1 cellular context compared by ENCODE assay signal in genomic region chr17:48724241-48725004, GRCh38.
A peak's percentile ranks its signal among the peaks of the same experiment; 100 is the strongest.
TF ChIP-seq lines count a peak whose summit lies in the region.

No MANE protein-coding gene starts in this region.

TF ChIP-seq in HepG2, 621 proteins besides CTCF, POLR2A, EP300 and RAD21 (continued from another document):
- TF ChIP-seq TRAFD1 (CRISPR knock-in tag; IDR thresholded peaks at IDR 0.05; ENCODE audit: borderline replicate concordance) (0 out of 2 replicates have a peak, but pooled peaks have one; percentile 36), MTF2 (CRISPR knock-in tag; IDR thresholded peaks at IDR 0.05; ENCODE audit: borderline replicate concordance) (0 out of 2 replicates have a peak, but pooled peaks have one; percentile 19), STAG1 (CRISPR knock-in tag; IDR thresholded peaks at IDR 0.05) (peak; percentile 90), TRIM22 (IDR thresholded peaks at IDR 0.05) (no peak), ZZZ3 (CRISPR knock-in tag; IDR thresholded peaks at IDR 0.05; ENCODE audit: borderline replicate concordance) (no peak), FOXA1 (IDR thresholded peaks at IDR 0.05) (no peak), FOXA1 (CRISPR knock-in tag; IDR thresholded peaks at IDR 0.05) (no peak), REPIN1 (CRISPR knock-in tag; IDR thresholded peaks at IDR 0.05; ENCODE audit: borderline replicate concordance, low read depth) (0 out of 2 replicates have a peak, but pooled peaks have one; percentile 31), ISX (CRISPR knock-in tag; conservative IDR thresholded peaks at IDR 0.05) (no peak), KAT2B (IDR thresholded peaks at IDR 0.05; ENCODE audit: borderline replicate concordance, low read depth, low read length) (no peak), ARHGAP35 (CRISPR knock-in tag; IDR thresholded peaks at IDR 0.05; ENCODE audit: borderline replicate concordance) (no peak), MBNL3 (CRISPR knock-in tag; conservative IDR thresholded peaks at IDR 0.05) (no peak), NR0B2 (CRISPR knock-in tag; IDR thresholded peaks at IDR 0.05) (no peak), ZNF160 (CRISPR knock-in tag; IDR thresholded peaks at IDR 0.05) (no peak), NR2F6 (IDR thresholded peaks at IDR 0.05) (no peak), NR2F6 (CRISPR knock-in tag; IDR thresholded peaks at IDR 0.05) (no peak), KLF13 (CRISPR knock-in tag; IDR thresholded peaks at IDR 0.05) (no peak), TRIM24 (CRISPR knock-in tag; IDR thresholded peaks at IDR 0.05) (no peak), ZNF501 (CRISPR knock-in tag; IDR thresholded peaks at IDR 0.05) (0 out of 2 replicates have a peak, but pooled peaks have one; percentile 12), ZBTB38 (CRISPR knock-in tag; IDR thresholded peaks at IDR 0.05) (no peak), SPEN (CRISPR knock-in tag; IDR thresholded peaks at IDR 0.05; ENCODE audit: low read depth) (no peak), MTA1 (CRISPR knock-in tag; IDR thresholded peaks at IDR 0.05; ENCODE audit: borderline replicate concordance) (no peak), THAP11 (CRISPR knock-in tag; IDR thresholded peaks at IDR 0.05) (no peak), ZNF207 (IDR thresholded peaks at IDR 0.05; ENCODE audit: borderline replicate concordance) (no peak), SP140L (CRISPR knock-in tag; IDR thresholded peaks at IDR 0.05; ENCODE audit: borderline replicate concordance) (no peak), ZFX (CRISPR knock-in tag; IDR thresholded peaks at IDR 0.05; ENCODE audit: low read depth) (peak; percentile 20; the same call in 1 of the 2 replicates), SUZ12 (IDR thresholded peaks at IDR 0.05; ENCODE audit: low read depth, low read length) (peak; percentile 5; the same call in 1 of the 2 replicates), MIXL1 (CRISPR knock-in tag; IDR thresholded peaks at IDR 0.05) (0 out of 2 replicates have a peak, but pooled peaks have one; percentile 18), ERF (CRISPR knock-in tag; IDR thresholded peaks at IDR 0.05) (0 out of 2 replicates have a peak, but pooled peaks have one; percentile 30), ELK4 (CRISPR knock-in tag; IDR thresholded peaks at IDR 0.05; ENCODE audit: borderline replicate concordance) (no peak), GLI4 (CRISPR knock-in tag; IDR thresholded peaks at IDR 0.05; ENCODE audit: borderline replicate concordance) (no peak), ZNF280D (CRISPR knock-in tag; IDR thresholded peaks at IDR 0.05) (no peak), ZNF782 (CRISPR knock-in tag; IDR thresholded peaks at IDR 0.05; ENCODE audit: borderline replicate concordance) (no peak), THYN1 (CRISPR knock-in tag; IDR thresholded peaks at IDR 0.05; ENCODE audit: borderline replicate concordance, low read depth) (no peak), SMC3 (IDR thresholded peaks at IDR 0.05; ENCODE audit: low read length) (peak; percentile 77)
- TF ChIP-seq, protein P1, sequence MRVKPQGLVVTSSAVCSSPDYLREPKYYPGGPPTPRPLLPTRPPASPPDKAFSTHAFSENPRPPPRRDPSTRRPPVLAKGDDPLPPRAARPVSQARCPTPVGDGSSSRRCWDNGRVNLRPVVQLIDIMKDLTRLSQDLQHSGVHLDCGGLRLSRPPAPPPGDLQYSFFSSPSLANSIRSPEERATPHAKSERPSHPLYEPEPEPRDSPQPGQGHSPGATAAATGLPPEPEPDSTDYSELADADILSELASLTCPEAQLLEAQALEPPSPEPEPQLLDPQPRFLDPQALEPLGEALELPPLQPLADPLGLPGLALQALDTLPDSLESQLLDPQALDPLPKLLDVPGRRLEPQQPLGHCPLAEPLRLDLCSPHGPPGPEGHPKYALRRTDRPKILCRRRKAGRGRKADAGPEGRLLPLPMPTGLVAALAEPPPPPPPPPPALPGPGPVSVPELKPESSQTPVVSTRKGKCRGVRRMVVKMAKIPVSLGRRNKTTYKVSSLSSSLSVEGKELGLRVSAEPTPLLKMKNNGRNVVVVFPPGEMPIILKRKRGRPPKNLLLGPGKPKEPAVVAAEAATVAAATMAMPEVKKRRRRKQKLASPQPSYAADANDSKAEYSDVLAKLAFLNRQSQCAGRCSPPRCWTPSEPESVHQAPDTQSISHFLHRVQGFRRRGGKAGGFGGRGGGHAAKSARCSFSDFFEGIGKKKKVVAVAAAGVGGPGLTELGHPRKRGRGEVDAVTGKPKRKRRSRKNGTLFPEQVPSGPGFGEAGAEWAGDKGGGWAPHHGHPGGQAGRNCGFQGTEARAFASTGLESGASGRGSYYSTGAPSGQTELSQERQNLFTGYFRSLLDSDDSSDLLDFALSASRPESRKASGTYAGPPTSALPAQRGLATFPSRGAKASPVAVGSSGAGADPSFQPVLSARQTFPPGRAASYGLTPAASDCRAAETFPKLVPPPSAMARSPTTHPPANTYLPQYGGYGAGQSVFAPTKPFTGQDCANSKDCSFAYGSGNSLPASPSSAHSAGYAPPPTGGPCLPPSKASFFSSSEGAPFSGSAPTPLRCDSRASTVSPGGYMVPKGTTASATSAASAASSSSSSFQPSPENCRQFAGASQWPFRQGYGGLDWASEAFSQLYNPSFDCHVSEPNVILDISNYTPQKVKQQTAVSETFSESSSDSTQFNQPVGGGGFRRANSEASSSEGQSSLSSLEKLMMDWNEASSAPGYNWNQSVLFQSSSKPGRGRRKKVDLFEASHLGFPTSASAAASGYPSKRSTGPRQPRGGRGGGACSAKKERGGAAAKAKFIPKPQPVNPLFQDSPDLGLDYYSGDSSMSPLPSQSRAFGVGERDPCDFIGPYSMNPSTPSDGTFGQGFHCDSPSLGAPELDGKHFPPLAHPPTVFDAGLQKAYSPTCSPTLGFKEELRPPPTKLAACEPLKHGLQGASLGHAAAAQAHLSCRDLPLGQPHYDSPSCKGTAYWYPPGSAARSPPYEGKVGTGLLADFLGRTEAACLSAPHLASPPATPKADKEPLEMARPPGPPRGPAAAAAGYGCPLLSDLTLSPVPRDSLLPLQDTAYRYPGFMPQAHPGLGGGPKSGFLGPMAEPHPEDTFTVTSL (CRISPR knock-in tag; IDR thresholded peaks at IDR 0.05; ENCODE audit: borderline replicate concordance), result 0 out of 2 replicates have a peak, but pooled peaks have one; percentile 35
- TF ChIP-seq, protein P2, sequence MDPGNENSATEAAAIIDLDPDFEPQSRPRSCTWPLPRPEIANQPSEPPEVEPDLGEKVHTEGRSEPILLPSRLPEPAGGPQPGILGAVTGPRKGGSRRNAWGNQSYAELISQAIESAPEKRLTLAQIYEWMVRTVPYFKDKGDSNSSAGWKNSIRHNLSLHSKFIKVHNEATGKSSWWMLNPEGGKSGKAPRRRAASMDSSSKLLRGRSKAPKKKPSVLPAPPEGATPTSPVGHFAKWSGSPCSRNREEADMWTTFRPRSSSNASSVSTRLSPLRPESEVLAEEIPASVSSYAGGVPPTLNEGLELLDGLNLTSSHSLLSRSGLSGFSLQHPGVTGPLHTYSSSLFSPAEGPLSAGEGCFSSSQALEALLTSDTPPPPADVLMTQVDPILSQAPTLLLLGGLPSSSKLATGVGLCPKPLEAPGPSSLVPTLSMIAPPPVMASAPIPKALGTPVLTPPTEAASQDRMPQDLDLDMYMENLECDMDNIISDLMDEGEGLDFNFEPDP (CRISPR knock-in tag; conservative IDR thresholded peaks at IDR 0.05), result no peak
- TF ChIP-seq, protein P3, sequence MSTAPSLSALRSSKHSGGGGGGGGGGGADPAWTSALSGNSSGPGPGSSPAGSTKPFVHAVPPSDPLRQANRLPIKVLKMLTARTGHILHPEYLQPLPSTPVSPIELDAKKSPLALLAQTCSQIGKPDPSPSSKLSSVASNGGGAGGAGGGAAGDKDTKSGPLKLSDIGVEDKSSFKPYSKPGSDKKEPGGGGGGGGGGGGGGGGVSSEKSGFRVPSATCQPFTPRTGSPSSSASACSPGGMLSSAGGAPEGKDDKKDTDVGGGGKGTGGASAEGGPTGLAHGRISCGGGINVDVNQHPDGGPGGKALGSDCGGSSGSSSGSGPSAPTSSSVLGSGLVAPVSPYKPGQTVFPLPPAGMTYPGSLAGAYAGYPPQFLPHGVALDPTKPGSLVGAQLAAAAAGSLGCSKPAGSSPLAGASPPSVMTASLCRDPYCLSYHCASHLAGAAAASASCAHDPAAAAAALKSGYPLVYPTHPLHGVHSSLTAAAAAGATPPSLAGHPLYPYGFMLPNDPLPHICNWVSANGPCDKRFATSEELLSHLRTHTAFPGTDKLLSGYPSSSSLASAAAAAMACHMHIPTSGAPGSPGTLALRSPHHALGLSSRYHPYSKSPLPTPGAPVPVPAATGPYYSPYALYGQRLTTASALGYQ (CRISPR knock-in tag; IDR thresholded peaks at IDR 0.05), result no peak
- TF ChIP-seq, protein P4, sequence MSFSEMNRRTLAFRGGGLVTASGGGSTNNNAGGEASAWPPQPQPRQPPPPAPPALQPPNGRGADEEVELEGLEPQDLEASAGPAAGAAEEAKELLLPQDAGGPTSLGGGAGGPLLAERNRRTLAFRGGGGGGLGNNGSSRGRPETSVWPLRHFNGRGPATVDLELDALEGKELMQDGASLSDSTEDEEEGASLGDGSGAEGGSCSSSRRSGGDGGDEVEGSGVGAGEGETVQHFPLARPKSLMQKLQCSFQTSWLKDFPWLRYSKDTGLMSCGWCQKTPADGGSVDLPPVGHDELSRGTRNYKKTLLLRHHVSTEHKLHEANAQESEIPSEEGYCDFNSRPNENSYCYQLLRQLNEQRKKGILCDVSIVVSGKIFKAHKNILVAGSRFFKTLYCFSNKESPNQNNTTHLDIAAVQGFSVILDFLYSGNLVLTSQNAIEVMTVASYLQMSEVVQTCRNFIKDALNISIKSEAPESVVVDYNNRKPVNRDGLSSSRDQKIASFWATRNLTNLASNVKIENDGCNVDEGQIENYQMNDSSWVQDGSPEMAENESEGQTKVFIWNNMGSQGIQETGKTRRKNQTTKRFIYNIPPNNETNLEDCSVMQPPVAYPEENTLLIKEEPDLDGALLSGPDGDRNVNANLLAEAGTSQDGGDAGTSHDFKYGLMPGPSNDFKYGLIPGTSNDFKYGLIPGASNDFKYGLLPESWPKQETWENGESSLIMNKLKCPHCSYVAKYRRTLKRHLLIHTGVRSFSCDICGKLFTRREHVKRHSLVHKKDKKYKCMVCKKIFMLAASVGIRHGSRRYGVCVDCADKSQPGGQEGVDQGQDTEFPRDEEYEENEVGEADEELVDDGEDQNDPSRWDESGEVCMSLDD (CRISPR knock-in tag; IDR thresholded peaks at IDR 0.05; ENCODE audit: borderline replicate concordance), result no peak
- TF ChIP-seq, protein P5, sequence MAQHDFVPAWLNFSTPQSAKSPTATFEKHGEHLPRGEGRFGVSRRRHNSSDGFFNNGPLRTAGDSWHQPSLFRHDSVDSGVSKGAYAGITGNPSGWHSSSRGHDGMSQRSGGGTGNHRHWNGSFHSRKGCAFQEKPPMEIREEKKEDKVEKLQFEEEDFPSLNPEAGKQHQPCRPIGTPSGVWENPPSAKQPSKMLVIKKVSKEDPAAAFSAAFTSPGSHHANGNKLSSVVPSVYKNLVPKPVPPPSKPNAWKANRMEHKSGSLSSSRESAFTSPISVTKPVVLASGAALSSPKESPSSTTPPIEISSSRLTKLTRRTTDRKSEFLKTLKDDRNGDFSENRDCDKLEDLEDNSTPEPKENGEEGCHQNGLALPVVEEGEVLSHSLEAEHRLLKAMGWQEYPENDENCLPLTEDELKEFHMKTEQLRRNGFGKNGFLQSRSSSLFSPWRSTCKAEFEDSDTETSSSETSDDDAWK (CRISPR knock-in tag; IDR thresholded peaks at IDR 0.05), result no peak
